14 cellular contexts compared by ENCODE assay signal in the genomic region with DNA sequence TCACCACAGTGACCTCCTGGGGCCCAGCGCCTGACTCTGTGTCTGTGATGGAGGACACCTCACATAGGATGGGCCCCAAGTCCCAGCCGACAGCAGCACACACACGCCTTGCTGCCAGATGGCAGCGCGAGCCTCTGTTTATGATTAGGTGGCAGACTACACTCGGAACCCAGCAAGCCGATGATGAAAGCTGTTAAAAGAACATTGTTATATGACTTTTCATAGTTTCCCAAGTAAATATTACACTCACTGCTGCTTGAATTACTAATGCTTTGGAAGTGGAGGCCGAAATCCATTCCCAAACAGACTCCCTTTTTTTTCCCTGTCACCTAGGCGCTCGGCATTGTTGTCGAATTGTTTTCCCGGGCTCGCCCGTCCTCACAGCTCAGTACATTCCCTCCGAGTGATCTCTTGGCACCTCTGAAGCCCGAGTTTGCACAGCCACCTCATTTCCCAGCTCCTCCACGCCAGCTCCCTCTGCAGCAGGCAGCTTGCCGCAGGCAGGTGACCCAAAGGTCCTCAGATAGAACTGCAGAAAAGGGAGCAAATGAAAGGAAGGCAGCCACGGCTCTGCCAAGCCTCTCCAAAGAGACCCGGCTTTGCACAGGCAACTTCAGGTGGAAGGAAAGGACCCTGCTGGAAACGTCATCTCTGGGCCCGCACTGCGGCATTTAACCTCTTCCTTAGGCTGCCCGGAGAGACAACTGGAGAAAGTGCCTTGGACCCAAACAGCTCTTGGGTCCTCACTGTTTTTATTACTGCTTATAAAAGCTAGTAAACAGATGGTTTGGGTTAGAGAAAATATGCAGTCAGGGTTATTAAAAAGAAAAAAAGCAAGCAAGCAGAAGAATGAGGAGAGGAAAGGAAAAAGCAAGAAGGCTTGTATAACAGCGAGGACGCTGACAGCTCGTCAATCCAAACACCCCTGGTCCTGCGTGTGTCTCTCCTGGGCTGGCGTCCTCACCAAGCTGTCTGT.
DNase-seq lines count a peak whose midpoint lies in the region; ATAC-seq, FAIRE-seq and TF ChIP-seq lines count a peak whose summit lies in the region.
"Had no signal": no experiment of that assay in that cellular context is flagged by ENCODE, and none has a peak within 500 bp of the region (broad histone marks: within the 10 kb centered on the region; RNA-seq: fewer than 3 reads in every experiment).

No MANE protein-coding gene starts in this region.

- TF ChIP-seq POLR2A in GM18505 (IDR thresholded peaks at IDR 0.05; ENCODE audit: borderline replicate concordance, extremely low read depth, insufficient read depth, insufficient read length) = no peak

- no peak overlapping the region for H3K9ac ChIP-seq in SK-N-MC (ENCODE audit: insufficient read length)
- H3K9ac ChIP-seq: parathyroid adenoma had no signal

- TF ChIP-seq CTCF in AG10803 (conservative IDR thresholded peaks at IDR 0.05; ENCODE audit: low read length) (no peak), heart right ventricle (IDR thresholded peaks at IDR 0.05) (no peak), pancreas (IDR thresholded peaks at IDR 0.05) (no peak)

- H3K4me3 ChIP-seq in AG10803 (ENCODE audit: low read length) = peak overlapping the region; percentile 34
- 0 out of 2 replicates have a peak overlapping the region, but pooled peaks have one; percentile 12 for H3K4me3 ChIP-seq in SK-N-MC
- H3K4me3 ChIP-seq in heart right ventricle = peak overlapping the region in 1 of 10 donors; percentile 1
- H3K4me3 ChIP-seq in pancreas = peak overlapping the region in 2 of 4 donors; percentile 3 to 27
- H3K4me3 ChIP-seq in MG63 = no peak overlapping the region
- H3K4me3 ChIP-seq: tibial artery had no signal

- no peaks in the 10 kb centered on the region for H3K36me3 ChIP-seq in SK-N-MC (ENCODE audit: insufficient read depth, low read length)
- H3K36me3 ChIP-seq in heart right ventricle = no peaks in the 10 kb centered on the region
- no peaks in the 10 kb centered on the region for H3K36me3 ChIP-seq in pancreas
- H3K36me3 ChIP-seq in MG63 = no peaks in the 10 kb centered on the region
- H3K36me3 ChIP-seq: brain microvascular endothelial cell, tibial artery had no signal

- FAIRE-seq in pancreas (lab: Jason Lieb, UNC) = peak; percentile 17

- H3K27ac ChIP-seq in SK-N-MC (no peak overlapping the region), heart right ventricle (peak overlapping the region in 8 of 10 donors; percentile 21 to 68 (median 46)), pancreas (peak overlapping the region; percentile 68 to 91 (median 86))
- H3K27ac ChIP-seq: brain microvascular endothelial cell, parathyroid adenoma, VCaP had no signal

- peaks cover 0 to 7% (median 0%) of the 10 kb centered on the region in 9 donors for H3K4me1 ChIP-seq in heart right ventricle
- H3K4me1 ChIP-seq in pancreas = peaks cover 6 to 12% (median 9%) of the 10 kb centered on the region in 3 donors
- H3K4me1 ChIP-seq: parathyroid adenoma had no signal

- H3K27me3 ChIP-seq in heart right ventricle (peaks cover 0 to 6% (median 0%) of the 10 kb centered on the region in 7 donors), pancreas (no peaks in the 10 kb centered on the region), MG63 (no peaks in the 10 kb centered on the region)
- H3K27me3 ChIP-seq: brain microvascular endothelial cell had no signal

- intact Hi-C loops in heart right ventricle (cut with DNase I) = no loop called here
- intact Hi-C loops in pancreas (cut with DNase I) = no loop called here

- WGBS in heart right ventricle, 2 donors = 65 to 72% methylated on average over 29 of the region's 29 CpGs
- 26 to 28% methylated on average over 29 of the region's 29 CpGs for whole genome bisulfite sequencing in pancreas, 2 donors

- H3K9me3 ChIP-seq in SK-N-MC (ENCODE audit: low read depth, low read length) (no peaks in the 10 kb centered on the region), heart right ventricle (no peaks in the 10 kb centered on the region), pancreas (no peaks in the 10 kb centered on the region), MG63 (0 out of 2 replicates have a peak, but pooled peaks cover 2% of the 10 kb centered on the region)
- H3K9me3 ChIP-seq: tibial artery had no signal

- ATAC-seq in heart right ventricle (peak; percentile 58 to 96 (median 84)), pancreas (peak; percentile 96 to 99 (median 97)), GM18505 (IDR thresholded peaks at IDR 0.05; ENCODE audit: unreplicated experiment) (no peak)
- ATAC-seq: activated T-cell treated with anti-CD3 and anti-CD28 coated beads, Interleukin-2, amount 50 U/mL, for 4 hours had no signal

- DNase-seq in AG10803 (ENCODE audit: low read depth) = peak; percentile 66
- DNase-seq in SK-N-MC (ENCODE audit: low read depth, low spot score) = no peak
- no peak for DNase-seq in heart right ventricle
- DNase-seq in pancreas = peak; percentile 76 to 94 (median 86)
- DNase-seq in kidney glomerular epithelial cell (lab: John Stamatoyannopoulos, UW) = no peak
- no peak for DNase-seq in MG63
- no peak for DNase-seq in SK-N-DZ (ENCODE audit: low spot score)
- DNase-seq: activated T-cell treated with anti-CD3 and anti-CD28 coated beads, Interleukin-2, amount 50 U/mL, for 4 hours; brain microvascular endothelial cell; islet precursor cell had no signal

Comparison
In these comparisons a context has a peak if more than half of its experiments do, and no peak if none do; other contexts are left out.
1. DNase-seq: peak in AG10803 (single experiment) and pancreas (6 of 6); none in SK-N-MC (single experiment), heart right ventricle (0 of 2), kidney glomerular epithelial cell (single experiment), MG63 (single experiment) and SK-N-DZ (single experiment).